Comparison of ENCODE assay signal across 11 cellular contexts in the genomic region with DNA sequence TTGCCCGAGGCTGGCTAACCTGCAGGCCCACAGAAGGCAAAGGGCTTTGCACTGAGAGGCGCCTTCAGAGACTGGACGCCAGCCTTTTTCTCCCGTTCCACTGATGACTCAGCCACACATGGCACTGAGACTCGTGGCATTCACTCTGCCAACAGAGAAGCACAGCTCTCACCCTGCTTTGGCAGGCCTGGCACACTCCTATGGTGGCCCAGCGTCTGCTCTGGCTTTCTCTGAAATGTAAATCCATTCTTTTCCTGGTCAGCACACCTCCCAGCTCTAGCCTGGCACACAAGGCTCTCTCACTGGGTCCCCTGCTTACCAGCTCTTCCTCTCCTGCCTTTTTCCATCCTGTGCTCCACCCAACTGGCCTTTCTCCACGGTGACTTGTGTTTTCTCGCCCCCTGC. TPM values are rescaled to one million over a fixed set of nuclear protein-coding genes. Genes with fewer than 3 reads are reported as not detected.
A peak's percentile ranks its signal among the peaks of the same experiment; 100 is the strongest.
DNase-seq lines count a peak whose midpoint lies in the region; ATAC-seq and TF ChIP-seq lines count a peak whose summit lies in the region.
"Had no signal": no experiment of that assay in that cellular context is flagged by ENCODE, and none has a peak within 500 bp of the region (broad histone marks: within the 10 kb centered on the region; RNA-seq: fewer than 3 reads in every experiment).

No MANE protein-coding gene starts in this region.

- peak; percentile 74 for ATAC-seq in HCT116
- no peak for ATAC-seq in GM19351 (IDR thresholded peaks at IDR 0.05; ENCODE audit: unreplicated experiment)
- no peak for ATAC-seq in HG03095 (IDR thresholded peaks at IDR 0.05; ENCODE audit: unreplicated experiment)

- H3K4me2 ChIP-seq in HCT116 (ENCODE audit: low read length) = peak overlapping the region; percentile 48

- POLR2A ChIA-PET in HCT116 (lab: Charles Lee) = interaction anchor here (0.8 to 0.9 kb wide), 2 partner anchors 8 kb away, joined by 3 read pairs; no protein-coding TSS in a partner anchor

- H3K4me3 ChIP-seq in HCT116 (replicated peaks in 1 of 2; ENCODE audit: low read depth in 1 of 2, low read length in 2 of 2) = no peak overlapping the region
- H3K4me3 ChIP-seq in ascending aorta = no peak overlapping the region
- H3K4me3 ChIP-seq in stomach = no peak overlapping the region

- H3K27ac ChIP-seq in HCT116 (ENCODE audit: low read depth, low read length) = peak overlapping the region; percentile 41
- peak overlapping the region; percentile 64 to 83 for H3K27ac ChIP-seq in ascending aorta
- peak overlapping the region in 3 of 5 donors; percentile 23 to 64 (median 25) for H3K27ac ChIP-seq in stomach

- CTCF ChIA-PET in HCT116 (lab: Charles Lee) = interaction anchor here (1.0 to 1.3 kb wide), 2 partner anchors 159 to 162 kb away, joined by 4 to 5 read pairs; no protein-coding TSS in a partner anchor

- H3K9ac ChIP-seq in HCT116 (ENCODE audit: low read length) = peak overlapping the region; percentile 52

- BruUV-seq in HCT116 (replicated peaks; lab: Mats Ljungman, UMichigan) = no TSS peak

- no peaks in the 10 kb centered on the region for H3K9me3 ChIP-seq in HCT116 (ENCODE audit: control insufficient read depth in 1 of 2, insufficient read depth in 1 of 2, low read depth in 1 of 2, low read length in 2 of 2)
- H3K9me3 ChIP-seq in ascending aorta = no peaks in the 10 kb centered on the region
- no peaks in the 10 kb centered on the region for H3K9me3 ChIP-seq in stomach

- H3K79me2 ChIP-seq in HCT116 (ENCODE audit: insufficient read depth, low read length) = no peaks in the 10 kb centered on the region

- peak overlapping the region; percentile 97 for H2AFZ ChIP-seq in HCT116 (ENCODE audit: low read depth, low read length, poor library complexity, severe bottlenecking)

- DNase-seq in HCT116 (ENCODE audit: low read depth, low spot score) (no peak), ascending aorta (ENCODE audit: low spot score in 2 of 2) (peak; percentile 43 to 85), hippocampal formation (lab: John Stamatoyannopoulos, UW) (peak; percentile 56 to 73), stomach (peak; percentile 55), NCI-H526 treated with DMSO at 0.1 percent for 48 hours (lab: John Stamatoyannopoulos, UW) (no peak), NCI-H2029 treated with DMSO at 0.1 percent for 48 hours (lab: John Stamatoyannopoulos, UW) (no peak)
- DNase-seq: activated CD4-positive, alpha-beta T cell treated with anti-CD3 and anti-CD28 coated beads, Interleukin-2, amount 10 ng/mL, durations not matched to agents 7 days and 5 days; erythroblast; NCI-H2081 had no signal

- TF ChIP-seq EP300 in stomach (IDR thresholded peaks at IDR 0.05) = no peak

- TF ChIP-seq CTCF in HCT116 (IDR thresholded peaks at IDR 0.05 in 2 of 3, conservative IDR thresholded peaks at IDR 0.05 in 1 of 3; ENCODE audit: borderline replicate concordance in 1 of 3, insufficient read depth in 1 of 3, low read depth in 2 of 3, low read length in 2 of 3) = no peak
- no peak for TF ChIP-seq CTCF in ascending aorta (IDR thresholded peaks at IDR 0.05)
- no peak for TF ChIP-seq CTCF in stomach (IDR thresholded peaks at IDR 0.05)

- no peaks in the 10 kb centered on the region for H3K36me3 ChIP-seq in HCT116 (ENCODE audit: control insufficient read depth in 1 of 2, insufficient read depth in 2 of 2, low read length in 2 of 2)
- H3K36me3 ChIP-seq in ascending aorta = no peaks in the 10 kb centered on the region
- no peaks in the 10 kb centered on the region for H3K36me3 ChIP-seq in stomach

- intact Hi-C loops in HCT116 (cut with micrococcal nuclease) = no loop called here
- intact Hi-C loops in ascending aorta (cut with DNase I) = loop anchor here (1.0 kb wide), 1 partner anchor 80 kb away; no protein-coding TSS in a partner anchor
- intact Hi-C loops in stomach (cut with DNase I; ENCODE audit: low total_unique reads) = no loop called here

- TF ChIP-seq POLR2A in HCT116 (IDR thresholded peaks at IDR 0.05; ENCODE audit: borderline replicate concordance, extremely low read depth, insufficient read depth, insufficient read length) = no peak
- TF ChIP-seq POLR2A in stomach (IDR thresholded peaks at IDR 0.05) = no peak

- WGBS in stomach, 5 donors = 46 to 57% (median 48%) methylated on average over 8 of the region's 8 CpGs

- H3K4me1 ChIP-seq in HCT116 (ENCODE audit: control insufficient read depth in 1 of 2, insufficient read depth in 2 of 2, low read length in 2 of 2) (peaks cover 5 to 15% of the 10 kb centered on the region in 2 experiments), ascending aorta (peaks cover 0 to 6% of the 10 kb centered on the region in 2 donors), stomach (no peaks in the 10 kb centered on the region)

- RAD21 ChIA-PET in HCT116 (lab: Charles Lee; ENCODE audit: low non-redundant PET in 1 of 2, low total read pairs in 2 of 2, uncharacterized antibody in 2 of 2, unreplicated experiment in 2 of 2) = interaction anchor here in 1 of 2 experiments (0.6 kb wide), 1 partner anchor 115 kb away, joined by 9 read pairs; no protein-coding TSS in a partner anchor

- H3K9me2 ChIP-seq in HCT116 (ENCODE audit: insufficient read depth) = no peaks in the 10 kb centered on the region

- H3K27me3 ChIP-seq in HCT116 (ENCODE audit: insufficient read depth, low read length) (no peaks in the 10 kb centered on the region), ascending aorta (no peaks in the 10 kb centered on the region), stomach (no peaks in the 10 kb centered on the region)

- TF ChIP-seq RAD21 in HCT116 (IDR thresholded peaks at IDR 0.05; ENCODE audit: low read depth) = no peak

- no peaks in the 10 kb centered on the region for H4K20me1 ChIP-seq in HCT116 (ENCODE audit: insufficient read depth)

TF ChIP-seq in HCT116, 20 proteins besides CTCF, POLR2A, EP300 and RAD21 (continues in another document):
- no peak for TF ChIP-seq ELF1 (IDR thresholded peaks at IDR 0.05; ENCODE audit: borderline replicate concordance, low read depth)
- no peak for TF ChIP-seq POLR2AphosphoS5 (IDR thresholded peaks at IDR 0.05; ENCODE audit: low read depth, low read length)
- TF ChIP-seq JUND (IDR thresholded peaks at IDR 0.05) = 0 out of 2 replicates have a peak, but pooled peaks have one; percentile 23
- no peak for TF ChIP-seq FOSL1 (IDR thresholded peaks at IDR 0.05; ENCODE audit: low read depth)
- no peak for TF ChIP-seq EZH2 (IDR thresholded peaks at IDR 0.05)
- no peak for TF ChIP-seq SIN3A (IDR thresholded peaks at IDR 0.05; ENCODE audit: low read depth)
- no peak for TF ChIP-seq REST (IDR thresholded peaks at IDR 0.05; ENCODE audit: low read depth)
- no peak for TF ChIP-seq ZNF274 (IDR thresholded peaks at IDR 0.05; ENCODE audit: low read depth, low read length)
- no peak for TF ChIP-seq SRF (IDR thresholded peaks at IDR 0.05; ENCODE audit: low read depth)
- TF ChIP-seq, protein P1, sequence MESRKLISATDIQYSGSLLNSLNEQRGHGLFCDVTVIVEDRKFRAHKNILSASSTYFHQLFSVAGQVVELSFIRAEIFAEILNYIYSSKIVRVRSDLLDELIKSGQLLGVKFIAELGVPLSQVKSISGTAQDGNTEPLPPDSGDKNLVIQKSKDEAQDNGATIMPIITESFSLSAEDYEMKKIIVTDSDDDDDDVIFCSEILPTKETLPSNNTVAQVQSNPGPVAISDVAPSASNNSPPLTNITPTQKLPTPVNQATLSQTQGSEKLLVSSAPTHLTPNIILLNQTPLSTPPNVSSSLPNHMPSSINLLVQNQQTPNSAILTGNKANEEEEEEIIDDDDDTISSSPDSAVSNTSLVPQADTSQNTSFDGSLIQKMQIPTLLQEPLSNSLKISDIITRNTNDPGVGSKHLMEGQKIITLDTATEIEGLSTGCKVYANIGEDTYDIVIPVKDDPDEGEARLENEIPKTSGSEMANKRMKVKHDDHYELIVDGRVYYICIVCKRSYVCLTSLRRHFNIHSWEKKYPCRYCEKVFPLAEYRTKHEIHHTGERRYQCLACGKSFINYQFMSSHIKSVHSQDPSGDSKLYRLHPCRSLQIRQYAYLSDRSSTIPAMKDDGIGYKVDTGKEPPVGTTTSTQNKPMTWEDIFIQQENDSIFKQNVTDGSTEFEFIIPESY (IDR thresholded peaks at IDR 0.05; ENCODE audit: extremely low read depth, insufficient replicate concordance, low read length) = no peak
- TF ChIP-seq CBX3 (IDR thresholded peaks at IDR 0.05; ENCODE audit: low read depth) = no peak
- no peak for TF ChIP-seq CEBPB (IDR thresholded peaks at IDR 0.05; ENCODE audit: low read depth)
- no peak for TF ChIP-seq YY1 (IDR thresholded peaks at IDR 0.05; ENCODE audit: extremely low read depth, insufficient replicate concordance, low read depth, low read length)
- TF ChIP-seq, protein P2, sequence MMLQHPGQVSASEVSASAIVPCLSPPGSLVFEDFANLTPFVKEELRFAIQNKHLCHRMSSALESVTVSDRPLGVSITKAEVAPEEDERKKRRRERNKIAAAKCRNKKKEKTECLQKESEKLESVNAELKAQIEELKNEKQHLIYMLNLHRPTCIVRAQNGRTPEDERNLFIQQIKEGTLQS (IDR thresholded peaks at IDR 0.05) = no peak

RNA-seq across cellular contexts. Expression of gene MELK, which starts 5.9 kb away (rescaled TPM):
- total RNA-seq in HCT116 (2021; ENCODE audit: unreplicated experiment) (63.2 TPM), ascending aorta (not detected), stomach (10 to 100 TPM in 1 of 5 donors, 1 to 10 TPM in 2, not detected in 2; 4.0 to 15.2 (median 4.8) TPM)
- polyA plus RNA-seq in HCT116 (2012) = 20.9 and 30.0 TPM in 2 replicates
- 1 to 10 TPM; 1.7 to 3.7 (median 3.6) TPM for polyA plus RNA-seq in stomach

Comparison
In these comparisons a context has a peak if more than half of its experiments do, and no peak if none do; other contexts are left out.
1. DNase-seq: peak in ascending aorta (2 of 2), hippocampal formation (2 of 2) and stomach (single experiment); none in HCT116 (single experiment), NCI-H526 treated with DMSO at 0.1 percent for 48 hours (single experiment) and NCI-H2029 treated with DMSO at 0.1 percent for 48 hours (single experiment).
2. Peak in every context shown above with its lines, with median percentiles within 50 percentile points of each other: H3K27ac ChIP-seq.